27 cellular contexts compared by ENCODE assay signal in genomic region chr18:39998332-39998731, GRCh38.
DNase-seq lines count a peak whose midpoint lies in the region; ATAC-seq, FAIRE-seq and TF ChIP-seq lines count a peak whose summit lies in the region.
"Had no signal": no experiment of that assay in that cellular context is flagged by ENCODE, and none has a peak within 500 bp of the region (broad histone marks: within the 10 kb centered on the region; RNA-seq: fewer than 3 reads in every experiment).

No MANE protein-coding gene starts in this region.

- H3K4me1 ChIP-seq in astrocyte (ENCODE audit: insufficient read depth, low read length) (no peaks in the 10 kb centered on the region), neural progenitor cell (peaks cover 23% of the 10 kb centered on the region), parathyroid adenoma (no peaks in the 10 kb centered on the region), sigmoid colon (no peaks in the 10 kb centered on the region), spleen (no peaks in the 10 kb centered on the region), psoas muscle (no peaks in the 10 kb centered on the region)
- H3K4me1 ChIP-seq: BE2C, BLaER1 had no signal

- no peak overlapping the region for H3K27ac Mint-ChIP-seq in WTC11
- H3K27ac Mint-ChIP-seq in astrocyte (ENCODE audit: unreplicated experiment), result no peak overlapping the region
- peak overlapping the region; percentile 67 for H3K27ac Mint-ChIP-seq in neural progenitor cell
- H3K27ac Mint-ChIP-seq: CD4-positive, alpha-beta memory T cell; CD8-positive, alpha-beta memory T cell had no signal

- no peaks in the 10 kb centered on the region for H3K27me3 Mint-ChIP-seq in WTC11 (ENCODE audit: low read depth)
- H3K27me3 Mint-ChIP-seq in astrocyte (ENCODE audit: low read depth, unreplicated experiment), result no peaks in the 10 kb centered on the region
- peaks cover 4% of the 10 kb centered on the region for H3K27me3 Mint-ChIP-seq in neural progenitor cell (ENCODE audit: insufficient read depth, low read depth)
- H3K27me3 Mint-ChIP-seq: CD4-positive, alpha-beta memory T cell had no signal

- H2AFZ ChIP-seq in astrocyte (ENCODE audit: low read depth, low read length) (peak overlapping the region; percentile 11), neural progenitor cell (replicated peaks) (no peak overlapping the region), parathyroid adenoma (no peak overlapping the region)

- H3K9me3 ChIP-seq in astrocyte (ENCODE audit: insufficient read depth, low read depth, low read length) (no peaks in the 10 kb centered on the region), neural progenitor cell (ENCODE audit: low read depth) (no peaks in the 10 kb centered on the region), parathyroid adenoma (ENCODE audit: control insufficient read depth, low read length) (no peaks in the 10 kb centered on the region), sigmoid colon (no peaks in the 10 kb centered on the region), spleen (no peaks in the 10 kb centered on the region), psoas muscle (no peaks in the 10 kb centered on the region)
- H3K9me3 ChIP-seq: BE2C, BLaER1 had no signal

- H3K9me3 Mint-ChIP-seq in WTC11, result no peaks in the 10 kb centered on the region
- H3K9me3 Mint-ChIP-seq in astrocyte (ENCODE audit: unreplicated experiment), result no peaks in the 10 kb centered on the region
- peaks cover 4% of the 10 kb centered on the region for H3K9me3 Mint-ChIP-seq in neural progenitor cell

- H3K4me3 ChIP-seq in astrocyte (ENCODE audit: insufficient read depth, low read depth, low read length) (no peak overlapping the region), neural progenitor cell (no peak overlapping the region), parathyroid adenoma (ENCODE audit: low read depth, low read length) (peak overlapping the region; percentile 3), sigmoid colon (no peak overlapping the region), spleen (no peak overlapping the region), psoas muscle (no peak overlapping the region)
- H3K4me3 ChIP-seq: BLaER1, GM12878 had no signal

- CTCF ChIA-PET in WTC11 (lab: Charles Lee), result no interaction called here

- POLR2A ChIA-PET in WTC11 (lab: Charles Lee), result no interaction called here

- TF ChIP-seq POLR2A in sigmoid colon (IDR thresholded peaks at IDR 0.05) (no peak), spleen (IDR thresholded peaks at IDR 0.05) (no peak)

- H3K36me3 ChIP-seq in astrocyte (ENCODE audit: insufficient read depth, low read length), result no peaks in the 10 kb centered on the region
- no peaks in the 10 kb centered on the region for H3K36me3 ChIP-seq in neural progenitor cell
- no peaks in the 10 kb centered on the region for H3K36me3 ChIP-seq in parathyroid adenoma (ENCODE audit: control insufficient read depth, insufficient read depth, low read length)
- no peaks in the 10 kb centered on the region for H3K36me3 ChIP-seq in sigmoid colon
- no peaks in the 10 kb centered on the region for H3K36me3 ChIP-seq in spleen
- H3K36me3 ChIP-seq in psoas muscle (ENCODE audit: insufficient read depth in 1 of 2, low read depth in 1 of 2), result no peaks in the 10 kb centered on the region
- H3K36me3 ChIP-seq: BE2C, BLaER1 had no signal

- H4K20me1 ChIP-seq in astrocyte (ENCODE audit: insufficient read depth, low read length), result no peaks in the 10 kb centered on the region
- H4K20me1 ChIP-seq in neural progenitor cell (ENCODE audit: low read depth), result no peaks in the 10 kb centered on the region
- H4K20me1 ChIP-seq: BLaER1 had no signal

- peaks cover 6% of the 10 kb centered on the region for H3K4me1 Mint-ChIP-seq in WTC11
- H3K4me1 Mint-ChIP-seq in astrocyte (ENCODE audit: low read depth, unreplicated experiment), result peaks cover 8% of the 10 kb centered on the region
- H3K4me1 Mint-ChIP-seq in neural progenitor cell, result peaks cover 14% of the 10 kb centered on the region
- H3K4me1 Mint-ChIP-seq: CD4-positive, alpha-beta memory T cell; CD8-positive, alpha-beta memory T cell had no signal

- H3F3A ChIP-seq in neural progenitor cell (ENCODE audit: low read depth), result peaks cover 3% of the 10 kb centered on the region

- H3K27ac ChIP-seq in astrocyte (ENCODE audit: low read depth, low read length) (no peak overlapping the region), neural progenitor cell (no peak overlapping the region), parathyroid adenoma (no peak overlapping the region), sigmoid colon (no peak overlapping the region), spleen (no peak overlapping the region), psoas muscle (no peak overlapping the region)
- H3K27ac ChIP-seq: BLaER1 had no signal

- no peaks in the 10 kb centered on the region for H3K27me3 ChIP-seq in astrocyte (ENCODE audit: insufficient read depth, low read length)
- H3K27me3 ChIP-seq in neural progenitor cell, result no peaks in the 10 kb centered on the region
- no peaks in the 10 kb centered on the region for H3K27me3 ChIP-seq in parathyroid adenoma (ENCODE audit: control insufficient read depth, insufficient read depth, low read length)
- no peaks in the 10 kb centered on the region for H3K27me3 ChIP-seq in sigmoid colon
- H3K27me3 ChIP-seq in spleen (replicated peaks in 1 of 7), result no peaks in the 10 kb centered on the region
- H3K27me3 ChIP-seq in psoas muscle (ENCODE audit: insufficient read depth in 3 of 3, low read length in 2 of 3), result no peaks in the 10 kb centered on the region
- H3K27me3 ChIP-seq: BE2C, BLaER1 had no signal

- no peak for FAIRE-seq in astrocyte (lab: Jason Lieb, UNC)
- FAIRE-seq: A204.1, GM12878, GM12892, GM18507 had no signal

- no peak overlapping the region for H3K4me3 Mint-ChIP-seq in WTC11
- no peak overlapping the region for H3K4me3 Mint-ChIP-seq in astrocyte (ENCODE audit: unreplicated experiment)
- H3K4me3 Mint-ChIP-seq in neural progenitor cell, result no peak overlapping the region
- H3K4me3 Mint-ChIP-seq: CD4-positive, alpha-beta memory T cell; CD8-positive, alpha-beta memory T cell had no signal

- no peak for TF ChIP-seq EP300 in sigmoid colon (IDR thresholded peaks at IDR 0.05)

- ATAC-seq in WTC11, result no peak
- no peak for ATAC-seq in psoas muscle
- ATAC-seq: GM12878 had no signal

- no peaks in the 10 kb centered on the region for H3K36me3 Mint-ChIP-seq in WTC11
- H3K36me3 Mint-ChIP-seq in astrocyte (ENCODE audit: low read depth, unreplicated experiment), result no peaks in the 10 kb centered on the region
- peaks cover 1% of the 10 kb centered on the region for H3K36me3 Mint-ChIP-seq in neural progenitor cell
- H3K36me3 Mint-ChIP-seq: CD4-positive, alpha-beta memory T cell; CD8-positive, alpha-beta memory T cell had no signal

- DNase-seq in WTC11 (ENCODE audit: low spot score) (no peak), astrocyte (ENCODE audit: low read depth) (no peak), neural progenitor cell (ENCODE audit: low spot score) (peak; percentile 73), dermis blood vessel endothelial cell (no peak), sigmoid colon (no peak), spleen (no peak), psoas muscle (no peak)
- DNase-seq: 8988T; ACHN; BE2C; C1 segment of cervical spinal cord; CD4-positive, alpha-beta memory T cell; CD8-positive, alpha-beta memory T cell; COR-L47; DMS 273 treated with DMSO at 0.1 percent for 48 hours; DMS153; DMS53; DMS79; DND-41; EL; GDM1 had no signal

- no peaks in the 10 kb centered on the region for H3K79me2 ChIP-seq in astrocyte (ENCODE audit: insufficient read depth, low read length)
- H3K79me2 ChIP-seq in neural progenitor cell (ENCODE audit: low read depth), result no peaks in the 10 kb centered on the region
- no peaks in the 10 kb centered on the region for H3K79me2 ChIP-seq in parathyroid adenoma

- 93 to 95% methylated on average over 5 of the region's 5 CpGs for WGBS in sigmoid colon, 2 donors
- 90 to 94% (median 92%) methylated on average over 5 of the region's 5 CpGs for WGBS in spleen, 5 donors
- 89 to 92% (median 91%) methylated on average over 5 of the region's 5 CpGs for WGBS in psoas muscle, 3 donors

- intact Hi-C loops in sigmoid colon (cut with DNase I) (no loop called here), spleen (cut with DNase I; ENCODE audit: low total_unique reads) (no loop called here), psoas muscle (cut with DNase I) (no loop called here)

- no peak for TF ChIP-seq CTCF in WTC11 (IDR thresholded peaks at IDR 0.05)
- no peak for TF ChIP-seq CTCF in astrocyte (IDR thresholded peaks at IDR 0.05; ENCODE audit: insufficient read depth, low read depth, low read length)
- no peak for TF ChIP-seq CTCF in neural progenitor cell (IDR thresholded peaks at IDR 0.05)
- no peak for TF ChIP-seq CTCF in parathyroid adenoma (IDR thresholded peaks at IDR 0.05)
- TF ChIP-seq CTCF in sigmoid colon (IDR thresholded peaks at IDR 0.05), result no peak
- no peak for TF ChIP-seq CTCF in spleen (IDR thresholded peaks at IDR 0.05 in 8 of 11, conservative IDR thresholded peaks at IDR 0.05 in 3 of 11)
- TF ChIP-seq CTCF in psoas muscle (IDR thresholded peaks at IDR 0.05), result no peak

- H3K9ac ChIP-seq in astrocyte (ENCODE audit: low read length), result no peak overlapping the region
- no peak overlapping the region for H3K9ac ChIP-seq in neural progenitor cell
- H3K9ac ChIP-seq in parathyroid adenoma, result no peak overlapping the region
- H3K9ac ChIP-seq: BLaER1 had no signal

- H3K4me2 ChIP-seq in astrocyte (ENCODE audit: low read length) (no peak overlapping the region), neural progenitor cell (peak overlapping the region; percentile 47), parathyroid adenoma (ENCODE audit: low read length) (peak overlapping the region; percentile 46)
- H3K4me2 ChIP-seq: BLaER1 had no signal

TF ChIP-seq in WTC11, 78 proteins besides CTCF, POLR2A, EP300 and RAD21:
- no peak for TF ChIP-seq ELF4 (CRISPR knock-in tag; IDR thresholded peaks at IDR 0.05; ENCODE audit: low read depth)
- TF ChIP-seq HMGA2 (CRISPR knock-in tag; IDR thresholded peaks at IDR 0.05), result peak; percentile 16; the same call in 1 of the 2 replicates
